ENCODE assay signal across 13 cellular contexts in genomic region chr5:74394543-74394923, GRCh38.
DNase-seq lines count a peak whose midpoint lies in the region; TF ChIP-seq lines count a peak whose summit lies in the region.
"Had no signal": no experiment of that assay in that cellular context is flagged by ENCODE, and none has a peak within 500 bp of the region (broad histone marks: within the 10 kb centered on the region; RNA-seq: fewer than 3 reads in every experiment).

No MANE protein-coding gene starts in this region.

- no peak overlapping the region for H4K5ac ChIP-seq in H9 (ENCODE audit: insufficient read length, low read depth, low read length)

- H3K27me3 ChIP-seq in H9 (ENCODE audit: insufficient read depth, low read length) = peaks cover 2% of the 10 kb centered on the region; the same call in 1 of the 2 replicates
- no peaks in the 10 kb centered on the region for H3K27me3 ChIP-seq in WERI-Rb-1 (ENCODE audit: insufficient read depth, low read depth, severe bottlenecking)
- H3K27me3 ChIP-seq in liver (ENCODE audit: control insufficient read depth in 4 of 4, insufficient read depth in 4 of 4, low read length in 3 of 4) = no peaks in the 10 kb centered on the region
- no peaks in the 10 kb centered on the region for H3K27me3 ChIP-seq in vagina

- no peak overlapping the region for H3K14ac ChIP-seq in H9 (ENCODE audit: insufficient read depth, low read length)

- no peak overlapping the region for H3K4me3 Mint-ChIP-seq in CD14-positive monocyte
- H3K4me3 Mint-ChIP-seq in H9 = no peak overlapping the region
- H3K4me3 Mint-ChIP-seq: activated CD4-positive, alpha-beta memory T cell treated with anti-CD3 and anti-CD28 coated beads, Interleukin-2, amount 10 ng/mL, durations not matched to agents 7 days and 5 days; CD8-positive, alpha-beta T cell; stimulated activated naive CD8-positive, alpha-beta T cell treated with anti-CD3 and anti-CD28 coated beads, Interleukin-15, amount 100 ng/mL, for 72 hours had no signal

- H3K9ac ChIP-seq in H9 (ENCODE audit: extremely low read depth, insufficient read length, low read length) (no peak overlapping the region), liver (ENCODE audit: low read depth in 1 of 2, low read length in 2 of 2) (no peak overlapping the region)

- H3K4me1 Mint-ChIP-seq in CD14-positive monocyte (peaks cover 12% of the 10 kb centered on the region), H9 (peaks cover 12 to 17% of the 10 kb centered on the region in 2 experiments)
- H3K4me1 Mint-ChIP-seq: stimulated activated naive CD8-positive, alpha-beta T cell treated with anti-CD3 and anti-CD28 coated beads, Interleukin-15, amount 100 ng/mL, for 72 hours had no signal

- peaks cover 3 to 6% (median 6%) of the 10 kb centered on the region in 7 donors for H3K9me3 Mint-ChIP-seq in CD14-positive monocyte
- no peaks in the 10 kb centered on the region for H3K9me3 Mint-ChIP-seq in H9
- H3K9me3 Mint-ChIP-seq: activated CD4-positive, alpha-beta memory T cell treated with anti-CD3 and anti-CD28 coated beads, Interleukin-2, amount 10 ng/mL, durations not matched to agents 7 days and 5 days; CD8-positive, alpha-beta T cell; stimulated activated naive CD8-positive, alpha-beta T cell treated with anti-CD3 and anti-CD28 coated beads, Interleukin-15, amount 100 ng/mL, for 72 hours had no signal

- H4K8ac ChIP-seq in H9 (replicated peaks; ENCODE audit: insufficient read length, low read depth, low read length) = no peak overlapping the region

- no peak overlapping the region for H2BK5ac ChIP-seq in H9 (ENCODE audit: insufficient read length, low read length)

- H3T11ph ChIP-seq in H9 (ENCODE audit: low read length) = no peak overlapping the region

- TF ChIP-seq RAD21 in liver (IDR thresholded peaks at IDR 0.05) = peak; percentile 29 to 55

- H3K27me3 Mint-ChIP-seq in CD14-positive monocyte (ENCODE audit: low read depth in 3 of 3) (peaks cover 0 to 2% (median 0%) of the 10 kb centered on the region in 3 donors), H9 (ENCODE audit: low read depth) (peaks cover 61% of the 10 kb centered on the region)
- H3K27me3 Mint-ChIP-seq: stimulated activated naive CD8-positive, alpha-beta T cell treated with anti-CD3 and anti-CD28 coated beads, Interleukin-15, amount 100 ng/mL, for 72 hours had no signal

- no peak overlapping the region for H3K4me2 ChIP-seq in H9 (ENCODE audit: insufficient read depth, insufficient read length, low read length)

- H3K79me1 ChIP-seq in H9 (ENCODE audit: insufficient read depth, low read depth, low read length, poor library complexity, severe bottlenecking) = no peaks in the 10 kb centered on the region

- peaks cover 0 to 3% of the 10 kb centered on the region in 2 donors for H3K36me3 Mint-ChIP-seq in CD14-positive monocyte
- peaks cover 0 to 2% (median 0%) of the 10 kb centered on the region in 3 experiments; a peak in 1 of 7 replicates for H3K36me3 Mint-ChIP-seq in H9 (ENCODE audit: insufficient read depth in 1 of 3, low read depth in 3 of 3)
- H3K36me3 Mint-ChIP-seq: CD8-positive, alpha-beta T cell had no signal

- no peak overlapping the region for H3K18ac ChIP-seq in H9 (ENCODE audit: insufficient read length, low read depth, low read length)

- H3K4ac ChIP-seq in H9 (ENCODE audit: low read depth, low read length) = no peak overlapping the region

- H2AFZ ChIP-seq in H9 (ENCODE audit: low read length) = no peak overlapping the region

- H2AK5ac ChIP-seq in H9 (ENCODE audit: insufficient read length, low read length) = no peak overlapping the region

- H3K4me1 ChIP-seq in H9 (ENCODE audit: insufficient read depth, low read length) (peaks cover 3% of the 10 kb centered on the region; the same call in 1 of the 2 replicates), liver (ENCODE audit: control insufficient read depth in 4 of 4, insufficient read depth in 4 of 4, low read length in 3 of 4) (peaks cover 0 to 3% (median under 1%) of the 10 kb centered on the region in 4 donors), vagina (no peaks in the 10 kb centered on the region)

- H2BK15ac ChIP-seq in H9 (ENCODE audit: low read depth, low read length) = no peak overlapping the region

- no peaks in the 10 kb centered on the region for H3K79me2 ChIP-seq in H9 (ENCODE audit: insufficient read depth, low read length)

- TF ChIP-seq POLR2A in vagina (IDR thresholded peaks at IDR 0.05) = no peak

- H3K27ac Mint-ChIP-seq in CD14-positive monocyte = peak overlapping the region in 1 of 7 donors; percentile 54
- H3K27ac Mint-ChIP-seq in H9 = no peak overlapping the region
- H3K27ac Mint-ChIP-seq: activated CD4-positive, alpha-beta memory T cell treated with anti-CD3 and anti-CD28 coated beads, Interleukin-2, amount 10 ng/mL, durations not matched to agents 7 days and 5 days; CD8-positive, alpha-beta T cell had no signal

- intact Hi-C loops in CD14-positive monocyte (cut with micrococcal nuclease) = loop anchor here in 1 of 2 donors (10.0 kb wide), 1 partner anchor 260 kb away; no protein-coding TSS in a partner anchor
- intact Hi-C loops in vagina (cut with DNase I) = no loop called here

- H3K23ac ChIP-seq in H9 (ENCODE audit: insufficient read length, low read depth, low read length) = no peak overlapping the region

- H4K20me1 ChIP-seq in H9 (ENCODE audit: control insufficient read depth, insufficient read depth, insufficient read length) = no peaks in the 10 kb centered on the region

- DNase-seq in CD14-positive monocyte (ENCODE audit: low spot score) = no peak
- DNase-seq in H9 = peak; percentile 56
- DNase-seq in WERI-Rb-1 = no peak
- DNase-seq in activated CD8-positive, alpha-beta memory T cell treated with anti-CD3 and anti-CD28 coated beads, Interleukin-2, amount 50 U/mL, for 4 hours = no peak
- no peak for DNase-seq in SW 1271 (lab: John Stamatoyannopoulos, UW)
- no peak for DNase-seq in NCI-H1694 treated with DMSO at 0.1 percent for 48 hours (lab: John Stamatoyannopoulos, UW)
- no peak for DNase-seq in vagina (ENCODE audit: extremely low spot score in 2 of 2)
- DNase-seq: activated CD4-positive, alpha-beta memory T cell treated with anti-CD3 and anti-CD28 coated beads, Interleukin-2, amount 10 ng/mL, durations not matched to agents 7 days and 5 days; CD8-positive, alpha-beta T cell; effector CD8-positive, alpha-beta T cell; NCI-H2227 treated with DMSO at 0.1 percent for 48 hours; stimulated activated naive CD8-positive, alpha-beta T cell treated with anti-CD3 and anti-CD28 coated beads, Interleukin-15, amount 100 ng/mL, for 72 hours had no signal

- TF ChIP-seq CTCF in CD14-positive monocyte (IDR thresholded peaks at IDR 0.05) (peak; percentile 38), H9 (conservative IDR thresholded peaks at IDR 0.05) (peak; percentile 41; the same call in 2 of the 3 replicates), WERI-Rb-1 (IDR thresholded peaks at IDR 0.05; ENCODE audit: low read depth, low read length) (peak; percentile 30; the same call in 1 of the 2 replicates), liver (IDR thresholded peaks at IDR 0.05; ENCODE audit: low read depth, low read length, missing input control) (no peak), vagina (IDR thresholded peaks at IDR 0.05) (no peak)

- no peaks in the 10 kb centered on the region for H3K9me3 ChIP-seq in H9 (ENCODE audit: control insufficient read depth, low read depth, low read length)
- no peaks in the 10 kb centered on the region for H3K9me3 ChIP-seq in WERI-Rb-1 (ENCODE audit: severe bottlenecking)
- no peaks in the 10 kb centered on the region for H3K9me3 ChIP-seq in liver (ENCODE audit: control insufficient read depth in 4 of 4, low read length in 3 of 4)
- H3K9me3 ChIP-seq in vagina = no peaks in the 10 kb centered on the region

- H3K4me3 ChIP-seq in WERI-Rb-1 (ENCODE audit: low read depth, low read length) (no peak overlapping the region), liver (ENCODE audit: low read depth in 1 of 3, low read length in 3 of 3) (no peak overlapping the region), vagina (no peak overlapping the region)

- no CpG with 5 or more reads among the region's 3 CpGs for WGBS in H9 (ENCODE audit: extremely low coverage, insufficient read length, low lambda C conversion rate)
- WGBS in liver = 94% methylated on average over 3 of the region's 3 CpGs

- no peak overlapping the region for H3K56ac ChIP-seq in H9 (ENCODE audit: insufficient read length, low read depth, low read length)

- H2BK12ac ChIP-seq in H9 (ENCODE audit: insufficient read length, low read depth, low read length) = no peak overlapping the region

- H3K36me3 ChIP-seq in WERI-Rb-1 (no peaks in the 10 kb centered on the region), liver (ENCODE audit: control insufficient read depth in 4 of 4, insufficient read depth in 3 of 4, low read depth in 1 of 4, low read length in 3 of 4) (no peaks in the 10 kb centered on the region), vagina (no peaks in the 10 kb centered on the region)

- H2BK120ac ChIP-seq in H9 (ENCODE audit: low read depth, low read length, poor library complexity, severe bottlenecking) = no peak overlapping the region

- H3K23me2 ChIP-seq in H9 (ENCODE audit: insufficient read length, low read depth, low read length, poor library complexity, severe bottlenecking) = no peaks in the 10 kb centered on the region

- H3K27ac ChIP-seq in H9 (ENCODE audit: insufficient read length, low read depth, low read length) = no peak overlapping the region
- H3K27ac ChIP-seq in WERI-Rb-1 = no peak overlapping the region
- H3K27ac ChIP-seq in liver (ENCODE audit: low read depth in 1 of 2, low read length in 2 of 2) = no peak overlapping the region
- no peak overlapping the region for H3K27ac ChIP-seq in vagina

- H2BK20ac ChIP-seq in H9 (ENCODE audit: low read depth, low read length, poor library complexity, severe bottlenecking) = no peak overlapping the region

- no peak overlapping the region for H4K91ac ChIP-seq in H9 (ENCODE audit: insufficient read length, low read depth, low read length)

TF ChIP-seq in liver, 16 proteins besides CTCF, POLR2A, EP300 and RAD21:
- TF ChIP-seq ZBTB33 (IDR thresholded peaks at IDR 0.05) = no peak
- TF ChIP-seq GABPA (IDR thresholded peaks at IDR 0.05 in 1 of 2, conservative IDR thresholded peaks at IDR 0.05 in 1 of 2) = no peak
TF ChIP-seq in liver: peak in this region for 0.

Comparison
In these comparisons a context has a peak if more than half of its experiments do, and no peak if none do; other contexts are left out.
1. CTCF ChIP-seq: peak in CD14-positive monocyte (single experiment), H9 (single experiment) and WERI-Rb-1 (single experiment); none in liver (single experiment) and vagina (0 of 3).